In the genomic region with DNA sequence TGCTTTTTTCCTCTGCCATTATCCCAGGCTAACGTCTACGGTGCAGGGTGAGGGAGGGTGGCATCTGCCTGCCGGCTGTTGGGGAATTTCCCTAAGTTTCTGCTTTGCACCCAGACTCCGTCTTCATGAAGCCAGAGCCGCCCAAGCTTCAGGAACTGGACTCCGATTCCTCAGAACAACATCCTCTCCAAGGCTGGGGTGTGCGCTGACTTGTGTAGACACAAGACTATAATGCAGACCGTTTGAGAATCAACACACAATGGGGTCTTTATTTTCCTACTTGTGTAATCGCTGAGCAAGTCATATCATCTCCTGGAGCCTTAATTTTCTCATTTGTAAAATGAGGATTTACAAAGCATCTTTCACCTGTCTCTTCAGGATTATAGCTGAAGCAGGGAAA, we compare ENCODE assay signal across 11 cellular contexts.
DNase-seq lines count a peak whose midpoint lies in the region; ATAC-seq and TF ChIP-seq lines count a peak whose summit lies in the region.
"Had no signal": no experiment of that assay in that cellular context is flagged by ENCODE, and none has a peak within 500 bp of the region (broad histone marks: within the 10 kb centered on the region; RNA-seq: fewer than 3 reads in every experiment).

No MANE protein-coding gene starts in this region.

- H3K9me2 ChIP-seq in SK-N-SH, result no peaks in the 10 kb centered on the region

- no peak overlapping the region for H3K4ac ChIP-seq in neuronal stem cell (ENCODE audit: low read length)

- H2AK5ac ChIP-seq in neuronal stem cell (ENCODE audit: low read depth, low read length), result no peak overlapping the region

- no peak for TF ChIP-seq EP300 in SK-N-SH (IDR thresholded peaks at IDR 0.05; ENCODE audit: borderline replicate concordance in 1 of 2, low read depth in 1 of 2, low read length in 1 of 2)

- 55% methylated on average over 8 of the region's 9 CpGs for WGBS in SK-N-SH (ENCODE audit: low lambda C conversion rate)
- no CpG with 5 or more reads among the region's 9 CpGs for WGBS in neuronal stem cell (ENCODE audit: extremely low coverage in 2 of 2, insufficient read length in 2 of 2, insufficient replicate concordance in 1 of 2), 2 donors

- peaks cover 7% of the 10 kb centered on the region for H3K4me1 Mint-ChIP-seq in activated CD8-positive, alpha-beta memory T cell treated with anti-CD3 and anti-CD28 coated beads, Interleukin-2, amount 10 ng/mL, durations not matched to agents 7 days and 5 days
- H3K4me1 Mint-ChIP-seq: naive thymus-derived CD8-positive, alpha-beta T cell had no signal

- H2BK5ac ChIP-seq in neuronal stem cell (ENCODE audit: low read length), result no peak overlapping the region

- H3K4me3 Mint-ChIP-seq in activated CD8-positive, alpha-beta memory T cell treated with anti-CD3 and anti-CD28 coated beads, Interleukin-2, amount 10 ng/mL, durations not matched to agents 7 days and 5 days, result no peak overlapping the region
- H3K4me3 Mint-ChIP-seq: naive thymus-derived CD8-positive, alpha-beta T cell had no signal

- CTCF ChIA-PET in SK-N-SH (lab: Yijun Ruan, JAX), result interaction anchor here (0.6 to 4.2 kb wide), 2 partner anchors 16 to 403 kb away, joined by 3 to 22 read pairs; no protein-coding TSS in a partner anchor
- CTCF ChIA-PET in activated CD8-positive, alpha-beta memory T cell treated with anti-CD3 and anti-CD28 coated beads, Interleukin-2, amount 10 ng/mL, durations not matched to agents 7 days and 5 days (lab: Charles Lee), result interaction anchor here (1.0 kb wide), 1 partner anchor 16 kb away, joined by 3 read pairs; no protein-coding TSS in a partner anchor

- H2BK12ac ChIP-seq in neuronal stem cell (ENCODE audit: low read length), result no peak overlapping the region

- H3K4me2 ChIP-seq in SK-N-SH (peak overlapping the region; percentile 63), neuronal stem cell (ENCODE audit: insufficient read depth, low read length, poor library complexity, severe bottlenecking) (no peak overlapping the region)

- H4K8ac ChIP-seq in neuronal stem cell (ENCODE audit: low read depth, low read length), result no peak overlapping the region

- H3K4me1 ChIP-seq in SK-N-SH (ENCODE audit: control insufficient read depth in 1 of 2, insufficient read depth in 2 of 2, low read depth in 1 of 2, low read length in 1 of 2) (peaks cover 4 to 10% of the 10 kb centered on the region in 2 experiments; a peak in 2 of 4 replicates), foreskin keratinocyte (no peaks in the 10 kb centered on the region), neuronal stem cell (ENCODE audit: control insufficient read depth in 2 of 2, insufficient read depth in 1 of 2, low read depth in 1 of 2, low read length in 2 of 2) (peaks cover 8 to 16% of the 10 kb centered on the region in 2 donors)

- H3K36me3 ChIP-seq in SK-N-SH (replicated peaks in 1 of 2; ENCODE audit: control insufficient read depth in 1 of 2, insufficient read depth in 2 of 2, low read length in 1 of 2) (no peaks in the 10 kb centered on the region), neuronal stem cell (replicated peaks in 1 of 2; ENCODE audit: control insufficient read depth in 2 of 2, insufficient read depth in 2 of 2, low read length in 2 of 2) (no peaks in the 10 kb centered on the region)

- H3K9me3 ChIP-seq in SK-N-SH, result no peaks in the 10 kb centered on the region
- H3K9me3 ChIP-seq in neuronal stem cell (replicated peaks in 1 of 2; ENCODE audit: control insufficient read depth in 2 of 2, insufficient read depth in 1 of 2, low read depth in 1 of 2, low read length in 2 of 2), result peaks cover 0 to 2% of the 10 kb centered on the region in 2 donors

- POLR2A ChIA-PET in SK-N-SH (lab: Yijun Ruan, JAX), result no interaction called here

- no peaks in the 10 kb centered on the region for H3K79me2 ChIP-seq in SK-N-SH (ENCODE audit: insufficient read depth)

- DNase-seq in SK-N-SH (no peak), foreskin keratinocyte (no peak), neuronal stem cell (ENCODE audit: low spot score) (no peak), NCI-H2029 (lab: John Stamatoyannopoulos, UW) (no peak), NCI-H128 (lab: John Stamatoyannopoulos, UW; ENCODE audit: unreplicated experiment) (no peak)
- DNase-seq in activated CD8-positive, alpha-beta memory T cell treated with anti-CD3 and anti-CD28 coated beads, Interleukin-2, amount 10 ng/mL, durations not matched to agents 7 days and 5 days, result no peak
- no peak for DNase-seq in activated T-cell treated with anti-CD3 and anti-CD28 coated beads, Interleukin-2, amount 50 U/mL, for 1 hour
- DNase-seq: activated CD4-positive, alpha-beta T cell treated with anti-CD3 and anti-CD28 coated beads for 1 hour; activated naive CD4-positive, alpha-beta T cell treated with Interleukin-2 at 50 U/mL for 16 hours; naive thymus-derived CD8-positive, alpha-beta T cell; SIG-M5 had no signal

- H3K27me3 ChIP-seq in SK-N-SH (ENCODE audit: insufficient read depth), result no peaks in the 10 kb centered on the region
- no peaks in the 10 kb centered on the region for H3K27me3 ChIP-seq in foreskin keratinocyte
- no peaks in the 10 kb centered on the region for H3K27me3 ChIP-seq in neuronal stem cell (ENCODE audit: control insufficient read depth in 3 of 3, insufficient read depth in 3 of 3, low read depth in 1 of 3, low read length in 3 of 3)

- H3K9me3 Mint-ChIP-seq in activated CD8-positive, alpha-beta memory T cell treated with anti-CD3 and anti-CD28 coated beads, Interleukin-2, amount 10 ng/mL, durations not matched to agents 7 days and 5 days (ENCODE audit: low read depth), result no peaks in the 10 kb centered on the region

- TF ChIP-seq RAD21 in SK-N-SH (IDR thresholded peaks at IDR 0.05; ENCODE audit: low read length), result no peak

- TF ChIP-seq CTCF in SK-N-SH (IDR thresholded peaks at IDR 0.05) (no peak), foreskin keratinocyte (conservative IDR thresholded peaks at IDR 0.05) (no peak)

- H3K27ac ChIP-seq in SK-N-SH (ENCODE audit: low read depth in 2 of 2, low read length in 1 of 2) (peak overlapping the region; percentile 53 to 97; a peak in 3 of 4 replicates), foreskin keratinocyte (no peak overlapping the region), neuronal stem cell (replicated peaks; ENCODE audit: low read length) (peak overlapping the region; percentile 69)

- H3K27me3 Mint-ChIP-seq in activated CD8-positive, alpha-beta memory T cell treated with anti-CD3 and anti-CD28 coated beads, Interleukin-2, amount 10 ng/mL, durations not matched to agents 7 days and 5 days, result no peaks in the 10 kb centered on the region

- no peaks in the 10 kb centered on the region for H3K79me1 ChIP-seq in neuronal stem cell (ENCODE audit: low read depth, low read length)

- H3K4me3 ChIP-seq in SK-N-SH (ENCODE audit: low read depth in 2 of 2, low read length in 1 of 2), result no peak overlapping the region
- H3K4me3 ChIP-seq in neuronal stem cell (ENCODE audit: low read length in 2 of 2), result no peak overlapping the region

- H4K91ac ChIP-seq in neuronal stem cell (ENCODE audit: low read depth, low read length, poor library complexity), result no peak overlapping the region

- H2AFZ ChIP-seq in SK-N-SH (ENCODE audit: low read depth) (peak overlapping the region; percentile 63), neuronal stem cell (ENCODE audit: low read length) (peak overlapping the region; percentile 75)

- no peak overlapping the region for H3K23ac ChIP-seq in neuronal stem cell (ENCODE audit: low read depth, low read length, poor library complexity)

- peak overlapping the region; percentile 44; the same call in 1 of the 2 replicates for H3K9ac ChIP-seq in SK-N-SH
- H3K9ac ChIP-seq in neuronal stem cell (ENCODE audit: low read depth, low read length, poor library complexity), result no peak overlapping the region

- no peak overlapping the region for H2BK120ac ChIP-seq in neuronal stem cell (ENCODE audit: low read depth, low read length)

- H2BK15ac ChIP-seq in neuronal stem cell (ENCODE audit: low read length), result no peak overlapping the region

- H3F3A ChIP-seq in SK-N-SH (replicated peaks; ENCODE audit: insufficient read depth), result peaks cover 20% of the 10 kb centered on the region

- H3K18ac ChIP-seq in neuronal stem cell (ENCODE audit: low read length), result peak overlapping the region; percentile 76

- no peak overlapping the region for H3K27ac Mint-ChIP-seq in activated CD8-positive, alpha-beta memory T cell treated with anti-CD3 and anti-CD28 coated beads, Interleukin-2, amount 10 ng/mL, durations not matched to agents 7 days and 5 days
- H3K27ac Mint-ChIP-seq: naive thymus-derived CD8-positive, alpha-beta T cell had no signal

- H3K14ac ChIP-seq in neuronal stem cell (ENCODE audit: low read length), result no peak overlapping the region

- H4K20me1 ChIP-seq in SK-N-SH (ENCODE audit: insufficient read depth), result no peaks in the 10 kb centered on the region

- ATAC-seq in foreskin keratinocyte, result peak; percentile 61
- ATAC-seq in activated CD8-positive, alpha-beta memory T cell treated with anti-CD3 and anti-CD28 coated beads, Interleukin-2, amount 10 ng/mL, durations not matched to agents 7 days and 5 days, result no peak
- ATAC-seq: naive thymus-derived CD8-positive, alpha-beta T cell had no signal

- H3K36me3 Mint-ChIP-seq in activated CD8-positive, alpha-beta memory T cell treated with anti-CD3 and anti-CD28 coated beads, Interleukin-2, amount 10 ng/mL, durations not matched to agents 7 days and 5 days, result no peaks in the 10 kb centered on the region

TF ChIP-seq in SK-N-SH, 30 proteins besides CTCF, POLR2A, EP300 and RAD21 (continues in another document):
- TF ChIP-seq GABPA (IDR thresholded peaks at IDR 0.05; ENCODE audit: low read depth) (no peak), FOXJ3 (CRISPR knock-in tag; IDR thresholded peaks at IDR 0.05) (no peak), YY1 (IDR thresholded peaks at IDR 0.05; ENCODE audit: low read depth) (no peak), MEF2A (IDR thresholded peaks at IDR 0.05; ENCODE audit: borderline replicate concordance, low read depth) (no peak), RXRA (IDR thresholded peaks at IDR 0.05; ENCODE audit: borderline replicate concordance, low read depth) (no peak), TAF1 (IDR thresholded peaks at IDR 0.05; ENCODE audit: borderline replicate concordance, low read depth, low read length) (no peak), NFIC (IDR thresholded peaks at IDR 0.05; ENCODE audit: borderline replicate concordance) (no peak), ELF1 (IDR thresholded peaks at IDR 0.05) (no peak)
- TF ChIP-seq, protein P1, sequence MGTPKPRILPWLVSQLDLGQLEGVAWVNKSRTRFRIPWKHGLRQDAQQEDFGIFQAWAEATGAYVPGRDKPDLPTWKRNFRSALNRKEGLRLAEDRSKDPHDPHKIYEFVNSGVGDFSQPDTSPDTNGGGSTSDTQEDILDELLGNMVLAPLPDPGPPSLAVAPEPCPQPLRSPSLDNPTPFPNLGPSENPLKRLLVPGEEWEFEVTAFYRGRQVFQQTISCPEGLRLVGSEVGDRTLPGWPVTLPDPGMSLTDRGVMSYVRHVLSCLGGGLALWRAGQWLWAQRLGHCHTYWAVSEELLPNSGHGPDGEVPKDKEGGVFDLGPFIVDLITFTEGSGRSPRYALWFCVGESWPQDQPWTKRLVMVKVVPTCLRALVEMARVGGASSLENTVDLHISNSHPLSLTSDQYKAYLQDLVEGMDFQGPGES (IDR thresholded peaks at IDR 0.05; ENCODE audit: low read depth, low read length), result no peak
